Comparison of ENCODE assay signal across 1 cellular context in the genomic region with DNA sequence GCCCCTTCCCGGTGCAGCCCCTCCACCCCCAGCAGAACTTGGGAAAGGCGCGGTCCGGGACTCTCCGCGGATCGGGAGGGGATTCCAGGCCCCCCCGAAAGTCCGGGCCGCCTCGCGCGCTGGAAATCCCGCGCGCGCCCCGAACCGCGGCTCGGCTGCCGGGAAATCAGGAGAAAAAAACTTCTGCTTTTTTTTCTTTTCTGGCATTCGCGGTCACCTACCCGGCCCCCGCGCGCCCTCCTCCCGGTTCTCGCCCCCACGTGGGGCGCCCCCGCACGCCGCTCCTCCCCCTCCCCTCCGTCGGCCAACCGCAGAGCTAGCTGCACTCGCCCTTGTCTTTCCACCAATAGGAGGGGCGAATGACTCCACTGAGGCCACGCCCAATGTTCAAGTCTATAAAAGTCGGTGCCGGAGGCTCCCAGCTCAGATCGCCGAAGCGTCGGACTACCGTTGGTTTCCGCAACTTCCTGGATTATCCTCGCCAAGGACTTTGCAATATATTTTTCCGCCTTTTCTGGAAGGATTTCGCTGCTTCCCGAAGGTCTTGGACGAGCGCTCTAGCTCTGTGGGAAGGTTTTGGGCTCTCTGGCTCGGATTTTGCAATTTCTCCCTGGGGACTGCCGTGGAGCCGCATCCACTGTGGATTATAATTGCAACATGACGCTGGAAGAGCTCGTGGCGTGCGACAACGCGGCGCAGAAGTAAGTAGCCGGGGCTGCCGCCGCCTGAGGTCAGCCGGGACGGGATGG.
TF ChIP-seq lines count a peak whose summit lies in the region.

A gene with protein sequence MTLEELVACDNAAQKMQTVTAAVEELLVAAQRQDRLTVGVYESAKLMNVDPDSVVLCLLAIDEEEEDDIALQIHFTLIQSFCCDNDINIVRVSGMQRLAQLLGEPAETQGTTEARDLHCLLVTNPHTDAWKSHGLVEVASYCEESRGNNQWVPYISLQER (plus strand): TSS at position 426 of the 749 bp plus-strand sequence. CDS start 232 bp downstream, at position 658.

TF ChIP-seq in HCT116, 20 proteins besides CTCF, POLR2A, EP300 and RAD21 (continued from another document):
- TF ChIP-seq, protein P1, sequence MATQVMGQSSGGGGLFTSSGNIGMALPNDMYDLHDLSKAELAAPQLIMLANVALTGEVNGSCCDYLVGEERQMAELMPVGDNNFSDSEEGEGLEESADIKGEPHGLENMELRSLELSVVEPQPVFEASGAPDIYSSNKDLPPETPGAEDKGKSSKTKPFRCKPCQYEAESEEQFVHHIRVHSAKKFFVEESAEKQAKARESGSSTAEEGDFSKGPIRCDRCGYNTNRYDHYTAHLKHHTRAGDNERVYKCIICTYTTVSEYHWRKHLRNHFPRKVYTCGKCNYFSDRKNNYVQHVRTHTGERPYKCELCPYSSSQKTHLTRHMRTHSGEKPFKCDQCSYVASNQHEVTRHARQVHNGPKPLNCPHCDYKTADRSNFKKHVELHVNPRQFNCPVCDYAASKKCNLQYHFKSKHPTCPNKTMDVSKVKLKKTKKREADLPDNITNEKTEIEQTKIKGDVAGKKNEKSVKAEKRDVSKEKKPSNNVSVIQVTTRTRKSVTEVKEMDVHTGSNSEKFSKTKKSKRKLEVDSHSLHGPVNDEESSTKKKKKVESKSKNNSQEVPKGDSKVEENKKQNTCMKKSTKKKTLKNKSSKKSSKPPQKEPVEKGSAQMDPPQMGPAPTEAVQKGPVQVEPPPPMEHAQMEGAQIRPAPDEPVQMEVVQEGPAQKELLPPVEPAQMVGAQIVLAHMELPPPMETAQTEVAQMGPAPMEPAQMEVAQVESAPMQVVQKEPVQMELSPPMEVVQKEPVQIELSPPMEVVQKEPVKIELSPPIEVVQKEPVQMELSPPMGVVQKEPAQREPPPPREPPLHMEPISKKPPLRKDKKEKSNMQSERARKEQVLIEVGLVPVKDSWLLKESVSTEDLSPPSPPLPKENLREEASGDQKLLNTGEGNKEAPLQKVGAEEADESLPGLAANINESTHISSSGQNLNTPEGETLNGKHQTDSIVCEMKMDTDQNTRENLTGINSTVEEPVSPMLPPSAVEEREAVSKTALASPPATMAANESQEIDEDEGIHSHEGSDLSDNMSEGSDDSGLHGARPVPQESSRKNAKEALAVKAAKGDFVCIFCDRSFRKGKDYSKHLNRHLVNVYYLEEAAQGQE (IDR thresholded peaks at IDR 0.05; ENCODE audit: low read depth): no peak
- TF ChIP-seq JUND (IDR thresholded peaks at IDR 0.05): peak; percentile 25
